In the genomic region with DNA sequence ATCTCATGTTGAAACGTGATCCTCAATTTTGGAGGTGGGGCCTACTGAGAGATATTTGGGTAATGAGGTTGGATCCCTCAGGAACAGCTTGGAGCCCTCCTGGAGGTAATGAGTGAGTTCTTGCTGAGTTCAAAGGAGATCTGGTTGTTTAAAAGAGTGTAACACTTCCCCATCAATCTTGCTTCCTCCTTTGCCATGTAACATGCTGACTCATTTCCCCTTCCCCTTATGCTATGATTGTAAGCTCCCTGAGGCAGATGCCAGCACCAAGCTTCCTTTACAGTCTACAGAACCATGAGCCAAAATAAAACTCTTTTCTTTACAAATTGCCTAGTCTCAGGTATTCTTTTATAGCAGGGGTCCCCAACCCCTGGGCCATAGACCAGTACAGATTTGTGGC, we compare ENCODE assay signal across 14 cellular contexts.
A peak's percentile ranks its signal among the peaks of the same experiment; 100 is the strongest.
DNase-seq lines count a peak whose midpoint lies in the region; TF ChIP-seq lines count a peak whose summit lies in the region.
"Had no signal": no experiment of that assay in that cellular context is flagged by ENCODE, and none has a peak within 500 bp of the region (broad histone marks: within the 10 kb centered on the region; RNA-seq: fewer than 3 reads in every experiment).

No MANE protein-coding gene starts in this region.

- no peak overlapping the region for H3K27ac ChIP-seq in KMS-11
- no peak overlapping the region for H3K27ac ChIP-seq in mesenchymal stem cell (ENCODE audit: low read length, poor library complexity, severe bottlenecking)
- no peak overlapping the region for H3K27ac ChIP-seq in transverse colon
- H3K27ac ChIP-seq: gastrocnemius medialis, SJSA1 had no signal

- H3K4ac ChIP-seq in mesenchymal stem cell (ENCODE audit: low read depth in 1 of 2, low read length in 2 of 2) = no peak overlapping the region

- TF ChIP-seq CTCF in KMS-11 (conservative IDR thresholded peaks at IDR 0.05; ENCODE audit: low read depth, low read length) = no peak
- no peak for TF ChIP-seq CTCF in transverse colon (IDR thresholded peaks at IDR 0.05)

- H4K91ac ChIP-seq in mesenchymal stem cell (ENCODE audit: low read length) = no peak overlapping the region

- H3K4me2 ChIP-seq in KMS-11 (no peak overlapping the region), mesenchymal stem cell (ENCODE audit: low read length, poor library complexity, severe bottlenecking) (no peak overlapping the region)

- no peak overlapping the region for H4K8ac ChIP-seq in mesenchymal stem cell (ENCODE audit: low read length)

- H3K27me3 ChIP-seq in KMS-11 (ENCODE audit: insufficient read depth, low read depth) (no peaks in the 10 kb centered on the region), mesenchymal stem cell (ENCODE audit: control insufficient read depth in 1 of 2, insufficient read depth in 1 of 2, low read length in 2 of 2) (no peaks in the 10 kb centered on the region), transverse colon (no peaks in the 10 kb centered on the region)
- H3K27me3 ChIP-seq: gastrocnemius medialis, SJSA1 had no signal

- H3K9ac ChIP-seq in KMS-11 (no peak overlapping the region), mesenchymal stem cell (ENCODE audit: low read length) (no peak overlapping the region)

- in situ Hi-C loops in transverse colon (cut with MboI; ENCODE audit: low pct_ligation_motif_present in 1 of 4, low pct_unique_long_range_greater_than_20kb in 1 of 4, low sequenced_read_pairs in 3 of 4) = loop anchor here in 2 of 4 donors (10.0 kb wide), 1 partner anchor 281 kb away; no protein-coding TSS in a partner anchor

- intact Hi-C loops in transverse colon (cut with DNase I; ENCODE audit: low total_unique reads) = no loop called here

- H2BK12ac ChIP-seq in mesenchymal stem cell (ENCODE audit: low read length in 2 of 2) = no peak overlapping the region

- DNase-seq in GDM1 (lab: John Stamatoyannopoulos, UW) = peak; percentile 18
- DNase-seq in SKM-1 treated with dmso at 0.1 percent for 144 hours (lab: John Stamatoyannopoulos, UW; ENCODE audit: unreplicated experiment) = peak; percentile 66
- peak; percentile 33 for DNase-seq in mesenchymal stem cell
- no peak for DNase-seq in activated CD8-positive, alpha-beta memory T cell treated with anti-CD3 and anti-CD28 coated beads, Interleukin-2, amount 50 U/mL, for 4 hours
- DNase-seq in transverse colon = no peak
- DNase-seq in anterior cingulate cortex (lab: John Stamatoyannopoulos, UW) = no peak
- DNase-seq in DMS 273 (lab: John Stamatoyannopoulos, UW; ENCODE audit: unreplicated experiment) = no peak
- DNase-seq: C1 segment of cervical spinal cord, gastrocnemius medialis, naive B cell, NCI-H1092 treated with DMSO at 0.1 percent for 48 hours, substantia nigra had no signal

- H2AFZ ChIP-seq in KMS-11 (ENCODE audit: low read depth) (peak overlapping the region; percentile 7; the same call in 1 of the 2 replicates), mesenchymal stem cell (ENCODE audit: low read depth, low read length) (no peak overlapping the region)

- H3K9me3 ChIP-seq in mesenchymal stem cell (ENCODE audit: control insufficient read depth, low read length) (no peaks in the 10 kb centered on the region), transverse colon (no peaks in the 10 kb centered on the region)
- H3K9me3 ChIP-seq: gastrocnemius medialis, SJSA1 had no signal

- H3K79me2 ChIP-seq in KMS-11 (ENCODE audit: insufficient read depth, low read depth) = no peaks in the 10 kb centered on the region

- no peaks in the 10 kb centered on the region for H3K79me1 ChIP-seq in mesenchymal stem cell (replicated peaks; ENCODE audit: low read length, poor library complexity, severe bottlenecking)

- TF ChIP-seq EP300 in transverse colon (IDR thresholded peaks at IDR 0.05; ENCODE audit: low read depth) = no peak

- no peak overlapping the region for H3K4me3 ChIP-seq in KMS-11 (IDR thresholded peaks at IDR 0.05; ENCODE audit: insufficient read depth, low read depth, low read length)
- no peak overlapping the region for H3K4me3 ChIP-seq in mesenchymal stem cell (ENCODE audit: insufficient read depth in 1 of 2, low read depth in 1 of 2, low read length in 2 of 2)
- no peak overlapping the region for H3K4me3 ChIP-seq in transverse colon
- H3K4me3 ChIP-seq: gastrocnemius medialis, SJSA1 had no signal

- H3K4me1 ChIP-seq in KMS-11 (ENCODE audit: low read depth, poor library complexity, severe bottlenecking) (no peaks in the 10 kb centered on the region), mesenchymal stem cell (ENCODE audit: control insufficient read depth, insufficient read depth, low read depth, low read length) (no peaks in the 10 kb centered on the region), transverse colon (no peaks in the 10 kb centered on the region)
- H3K4me1 ChIP-seq: gastrocnemius medialis, SJSA1 had no signal

- H4K20me1 ChIP-seq in KMS-11 (ENCODE audit: insufficient read depth) = no peaks in the 10 kb centered on the region

- no peak overlapping the region for H2BK120ac ChIP-seq in mesenchymal stem cell (ENCODE audit: low read depth, low read length)

- 0% methylated on average over 1 of the region's 1 CpG for WGBS in mesenchymal stem cell
- WGBS in transverse colon (ENCODE audit: low coverage in 1 of 2), 2 donors = 17 to 56% methylated on average over 1 of the region's 1 CpG

- H3K36me3 ChIP-seq in KMS-11 (ENCODE audit: insufficient read depth) (no peaks in the 10 kb centered on the region), mesenchymal stem cell (ENCODE audit: control insufficient read depth in 1 of 2, insufficient read depth in 2 of 2, low read depth in 1 of 2, low read length in 2 of 2) (no peaks in the 10 kb centered on the region), transverse colon (no peaks in the 10 kb centered on the region)
- H3K36me3 ChIP-seq: gastrocnemius medialis, SJSA1 had no signal

- no peak overlapping the region for H3K18ac ChIP-seq in mesenchymal stem cell (ENCODE audit: low read depth in 1 of 2, low read length in 2 of 2)

- no peak overlapping the region for H2BK5ac ChIP-seq in mesenchymal stem cell (ENCODE audit: low read depth, low read length, poor library complexity, severe bottlenecking)

- no peak for TF ChIP-seq POLR2A in transverse colon (IDR thresholded peaks at IDR 0.05)

- no peak overlapping the region for H2AK5ac ChIP-seq in mesenchymal stem cell (ENCODE audit: low read length, severe bottlenecking)

- H3K23ac ChIP-seq in mesenchymal stem cell (ENCODE audit: low read length in 2 of 2) = no peak overlapping the region

- no peak overlapping the region for H2BK15ac ChIP-seq in mesenchymal stem cell (ENCODE audit: low read depth, poor library complexity, severe bottlenecking)

- H3K14ac ChIP-seq in mesenchymal stem cell (ENCODE audit: low read length in 2 of 2) = no peak overlapping the region

Comparison
In these comparisons a context has a peak if more than half of its experiments do, and no peak if none do; other contexts are left out.
1. DNase-seq: peak in GDM1 (single experiment), SKM-1 treated with dmso at 0.1 percent for 144 hours (single experiment) and mesenchymal stem cell (single experiment); none in activated CD8-positive, alpha-beta memory T cell treated with anti-CD3 and anti-CD28 coated beads, Interleukin-2, amount 50 U/mL, for 4 hours (single experiment), transverse colon (single experiment), anterior cingulate cortex (0 of 58) and DMS 273 (single experiment).